In genomic region chr6:148285205-148285604, GRCh38 we compare ENCODE assay signal across 34 cellular contexts. TPM values are rescaled to one million over a fixed set of nuclear protein-coding genes. Genes with fewer than 3 reads are reported as not detected.
"Had no signal": no experiment of that assay in that cellular context is flagged by ENCODE, and none has a peak within 500 bp of the region (broad histone marks: within the 10 kb centered on the region; RNA-seq: fewer than 3 reads in every experiment).

No MANE protein-coding gene starts in this region.

- H3K36me3 ChIP-seq: adrenal gland, cardiac muscle cell had no signal

- H3K9me3 ChIP-seq: adrenal gland had no signal

- H3K27me3 ChIP-seq: adrenal gland, cardiac muscle cell had no signal

- H3K27ac ChIP-seq: adrenal gland, cardiac muscle cell, VCaP had no signal

- H3K4me1 Mint-ChIP-seq: activated B cell treated with CpG ODN at 0.5 μM for 24 hours; activated CD4-positive, alpha-beta T cell treated with anti-CD3 and anti-CD28 coated beads, Interleukin-2, amount 10 ng/mL, durations not matched to agents 24 days and 14 days; activated naive CD8-positive, alpha-beta T cell treated with anti-CD3 and anti-CD28 coated beads for 36 hours; activated T-helper 17 cell treated with anti-CD3 and anti-CD28 coated beads, Interleukin-2, amount 50 U/mL, for 72 hours had no signal

- DNase-seq: activated B cell treated with CpG ODN at 0.5 μM for 24 hours; activated CD4-positive, alpha-beta memory T cell treated with anti-CD3 and anti-CD28 coated beads for 36 hours; activated CD4-positive, alpha-beta T cell treated with anti-CD3 and anti-CD28 coated beads for 4 hours; activated CD4-positive, alpha-beta T cell treated with anti-CD3 and anti-CD28 coated beads, Interleukin-2, amount 10 ng/mL, durations not matched to agents 24 days and 14 days; activated CD4-positive, alpha-beta T cell treated with anti-CD3 and anti-CD28 coated beads, Interleukin-2, amount 50 U/mL, for 1 hour; activated CD4-positive, alpha-beta T cell treated with anti-CD3 and anti-CD28 coated beads, Interleukin-2, amount 50 U/mL, for 4 hours; activated CD4-positive, CD25-positive, alpha-beta regulatory T cell treated with anti-CD3 and anti-CD28 coated beads, Interleukin-2, amount 50 U/mL, for 72 hours; activated CD8-positive, alpha-beta memory T cell treated with anti-CD3 and anti-CD28 coated beads, Interleukin-2, amount 50 U/mL, for 4 hours; activated CD8-positive, alpha-beta T cell treated with anti-CD3 and anti-CD28 coated beads for 36 hours; activated effector memory CD4-positive, alpha-beta T cell treated with anti-CD3 and anti-CD28 coated beads, Interleukin-2, amount 50 U/mL, for 16 hours; activated gamma-delta T cell treated with Interleukin-2 at 50 U/mL for 16 hours; activated naive CD4-positive, alpha-beta T cell; activated naive CD4-positive, alpha-beta T cell treated with anti-CD3 and anti-CD28 coated beads for 36 hours; activated naive CD4-positive, alpha-beta T cell treated with anti-CD3 and anti-CD28 coated beads, Interleukin-2, amount 50 U/mL, for 16 hours; activated naive CD8-positive, alpha-beta T cell treated with anti-CD3 and anti-CD28 coated beads for 36 hours; activated T-cell treated with anti-CD3 and anti-CD28 coated beads for 4 hours; activated T-cell treated with anti-CD3 and anti-CD28 coated beads, Interleukin-2, amount 50 U/mL, for 1 hour; activated T-cell treated with anti-CD3 and anti-CD28 coated beads, Interleukin-2, amount 50 U/mL, for 4 hours; activated T-cell treated with anti-CD3 and anti-CD28 coated beads, Interleukin-2, amount 50 U/mL, for 72 hours; adrenal gland; amniotic stem cell; aorta; caudate nucleus; T-helper 1 cell; T-helper 2 cell; T-helper 9 cell had no signal

- H3K36me3 Mint-ChIP-seq: activated CD4-positive, alpha-beta memory T cell treated with anti-CD3 and anti-CD28 coated beads for 36 hours; activated naive CD4-positive, alpha-beta T cell treated with anti-CD3 and anti-CD28 coated beads, Interleukin-2, amount 50 U/mL, for 72 hours; activated naive CD8-positive, alpha-beta T cell treated with anti-CD3 and anti-CD28 coated beads for 36 hours; brain had no signal

- H3K27ac Mint-ChIP-seq: activated B cell treated with CpG ODN at 0.5 μM for 24 hours; activated CD4-positive, alpha-beta memory T cell treated with anti-CD3 and anti-CD28 coated beads for 36 hours; activated CD4-positive, alpha-beta T cell treated with anti-CD3 and anti-CD28 coated beads, Interleukin-2, amount 10 ng/mL, durations not matched to agents 24 days and 14 days; activated CD8-positive, alpha-beta T cell treated with anti-CD3 and anti-CD28 coated beads for 36 hours; activated naive CD4-positive, alpha-beta T cell treated with anti-CD3 and anti-CD28 coated beads for 36 hours; activated naive CD4-positive, alpha-beta T cell treated with anti-CD3 and anti-CD28 coated beads, Interleukin-2, amount 50 U/mL, for 72 hours; activated naive CD8-positive, alpha-beta T cell treated with anti-CD3 and anti-CD28 coated beads for 36 hours; activated T-cell treated with anti-CD3 and anti-CD28 coated beads, Interleukin-2, amount 50 U/mL, for 72 hours; activated T-helper 1 cell treated with anti-CD3 and anti-CD28 coated beads, Interleukin-12 subunit alpha, Interleukin-12 subunit beta, Interleukin-2, Interleukin-4 antibody, amounts not matched to agents 30 ng/mL and 10 ng/mL and 1 ng/mL, durations not matched to agents 14 hours and 24 hours and 36 hours; activated T-helper 17 cell treated with anti-CD3 and anti-CD28 coated beads, Interleukin-2, amount 50 U/mL, for 72 hours; brain; T-helper 1 cell treated with Interleukin-12 subunit alpha and Interleukin-12 subunit beta and Interleukin-4 antibody, amounts not matched to agents 30 μg/mL and 1 μg/mL, for 36 hours; T-helper 2 cell treated with Interferon-gamma antibody and Interleukin-4, amounts not matched to agents 5 μg/mL and 100 μg/mL, for 36 hours had no signal

- H3K9me3 Mint-ChIP-seq: activated B cell treated with CpG ODN at 0.5 μM for 24 hours; activated CD4-positive, alpha-beta memory T cell treated with anti-CD3 and anti-CD28 coated beads for 36 hours; activated CD4-positive, alpha-beta T cell treated with anti-CD3 and anti-CD28 coated beads, Interleukin-2, amount 10 ng/mL, durations not matched to agents 24 days and 14 days; activated CD8-positive, alpha-beta T cell treated with anti-CD3 and anti-CD28 coated beads for 36 hours; activated naive CD4-positive, alpha-beta T cell treated with anti-CD3 and anti-CD28 coated beads for 36 hours; activated naive CD4-positive, alpha-beta T cell treated with anti-CD3 and anti-CD28 coated beads, Interleukin-2, amount 50 U/mL, for 72 hours; activated naive CD8-positive, alpha-beta T cell treated with anti-CD3 and anti-CD28 coated beads for 36 hours; activated T-cell treated with anti-CD3 and anti-CD28 coated beads, Interleukin-2, amount 50 U/mL, for 4 hours; activated T-cell treated with anti-CD3 and anti-CD28 coated beads, Interleukin-2, amount 50 U/mL, for 72 hours; activated T-helper 1 cell treated with anti-CD3 and anti-CD28 coated beads, Interleukin-12 subunit alpha, Interleukin-12 subunit beta, Interleukin-2, Interleukin-4 antibody, amounts not matched to agents 30 ng/mL and 10 ng/mL and 1 ng/mL, durations not matched to agents 14 hours and 24 hours and 36 hours; activated T-helper 17 cell treated with anti-CD3 and anti-CD28 coated beads, Interleukin-2, amount 50 U/mL, for 72 hours; T-helper 1 cell treated with Interleukin-12 subunit alpha and Interleukin-12 subunit beta and Interleukin-4 antibody, amounts not matched to agents 30 μg/mL and 1 μg/mL, for 36 hours; T-helper 2 cell treated with Interferon-gamma antibody and Interleukin-4, amounts not matched to agents 5 μg/mL and 100 μg/mL, for 36 hours had no signal

- H3K4me3 ChIP-seq: adrenal gland, cardiac muscle cell had no signal

- H3K4me3 Mint-ChIP-seq: activated B cell treated with CpG ODN at 0.5 μM for 24 hours; activated CD4-positive, alpha-beta memory T cell treated with anti-CD3 and anti-CD28 coated beads for 36 hours; activated CD4-positive, alpha-beta T cell treated with anti-CD3 and anti-CD28 coated beads, Interleukin-2, amount 10 ng/mL, durations not matched to agents 24 days and 14 days; activated CD8-positive, alpha-beta T cell treated with anti-CD3 and anti-CD28 coated beads for 36 hours; activated naive CD4-positive, alpha-beta T cell treated with anti-CD3 and anti-CD28 coated beads for 36 hours; activated naive CD8-positive, alpha-beta T cell treated with anti-CD3 and anti-CD28 coated beads for 36 hours; activated T-cell treated with anti-CD3 and anti-CD28 coated beads, Interleukin-2, amount 50 U/mL, for 4 hours; activated T-cell treated with anti-CD3 and anti-CD28 coated beads, Interleukin-2, amount 50 U/mL, for 72 hours; activated T-helper 1 cell treated with anti-CD3 and anti-CD28 coated beads, Interleukin-12 subunit alpha, Interleukin-12 subunit beta, Interleukin-2, Interleukin-4 antibody, amounts not matched to agents 30 ng/mL and 10 ng/mL and 1 ng/mL, durations not matched to agents 14 hours and 24 hours and 36 hours; activated T-helper 17 cell treated with anti-CD3 and anti-CD28 coated beads, Interleukin-2, amount 50 U/mL, for 72 hours; brain; T-helper 1 cell treated with Interleukin-12 subunit alpha and Interleukin-12 subunit beta and Interleukin-4 antibody, amounts not matched to agents 30 μg/mL and 1 μg/mL, for 36 hours; T-helper 2 cell treated with Interferon-gamma antibody and Interleukin-4, amounts not matched to agents 5 μg/mL and 100 μg/mL, for 36 hours had no signal

- ATAC-seq: activated CD8-positive, alpha-beta T cell treated with anti-CD3 and anti-CD28 coated beads for 36 hours; activated naive CD4-positive, alpha-beta T cell treated with anti-CD3 and anti-CD28 coated beads, Interleukin-2, amount 50 U/mL, for 72 hours; activated T-cell treated with anti-CD3 and anti-CD28 coated beads, Interleukin-2, amount 50 U/mL, for 4 hours; activated T-cell treated with anti-CD3 and anti-CD28 coated beads, Interleukin-2, amount 50 U/mL, for 72 hours; activated T-helper 17 cell treated with anti-CD3 and anti-CD28 coated beads, Interleukin-2, amount 50 U/mL, for 72 hours had no signal

- H3K27me3 Mint-ChIP-seq: activated naive CD8-positive, alpha-beta T cell treated with anti-CD3 and anti-CD28 coated beads for 36 hours had no signal

- H3K4me1 ChIP-seq: adrenal gland had no signal

RNA-seq across cellular contexts. Expression of gene SASH1, which starts 57.4 kb away (rescaled TPM):
- total RNA-seq: activated naive CD4-positive, alpha-beta T cell treated with anti-CD3 and anti-CD28 coated beads for 36 hours had no signal
